In genomic region chr1:59866459-59866858, GRCh38 we compare ENCODE assay signal across 19 cellular contexts.
"Had no signal": no experiment of that assay in that cellular context is flagged by ENCODE, and none has a peak within 500 bp of the region (broad histone marks: within the 10 kb centered on the region; RNA-seq: fewer than 3 reads in every experiment).

No MANE protein-coding gene starts in this region.

- H3K9me3 ChIP-seq: MG63 had no signal

- H3K36me3 ChIP-seq: MG63 had no signal

- H3K27me3 ChIP-seq: MG63 had no signal

- H3K4me3 ChIP-seq: MG63, SK-N-MC had no signal

- H3K27ac ChIP-seq: RWPE1, SK-N-MC had no signal

- FAIRE-seq: RCC 7860 had no signal

- DNase-seq: Karpas-422, KG1, MG63, NCI-H1092, NCI-H1105 treated with DMSO at 0.1 percent for 48 hours, NCI-H1417 treated with DMSO at 0.1 percent for 48 hours, NCI-H146, NCI-H1694 treated with DMSO at 0.1 percent for 48 hours, NCI-H1930, NCI-H2081, NCI-H2107, NCI-H2227 treated with DMSO at 0.1 percent for 48 hours, NCI-H524 treated with DMSO at 0.1 percent for 48 hours, NCI-H69, NCI-H774, SHP77 had no signal
